In genomic region chr9:122036988-122037387, GRCh38 we compare ENCODE assay signal across 20 cellular contexts. TPM values are rescaled to one million over a fixed set of nuclear protein-coding genes. Genes with fewer than 3 reads are reported as not detected.
DNase-seq lines count a peak whose midpoint lies in the region; ATAC-seq and TF ChIP-seq lines count a peak whose summit lies in the region.
"Had no signal": no experiment of that assay in that cellular context is flagged by ENCODE, and none has a peak within 500 bp of the region (broad histone marks: within the 10 kb centered on the region; RNA-seq: fewer than 3 reads in every experiment).

No MANE protein-coding gene starts in this region.

- H3K27me3 ChIP-seq in RWPE2 (ENCODE audit: insufficient read depth, poor library complexity, severe bottlenecking): no peaks in the 10 kb centered on the region
- no peaks in the 10 kb centered on the region for H3K27me3 ChIP-seq in psoas muscle (ENCODE audit: insufficient read depth in 3 of 3, low read length in 2 of 3)
- H3K27me3 ChIP-seq in tibial nerve: no peaks in the 10 kb centered on the region
- H3K27me3 ChIP-seq: BLaER1 treated with 17β-estradiol and CSF1 and Interleukin-3, amounts not matched to agents 10 nM and 100 nM; neutrophil; Peyer's patch; right lobe of liver; suprapubic skin had no signal

- H3K4me1 ChIP-seq in RWPE2 (ENCODE audit: insufficient read depth, poor library complexity, severe bottlenecking) (peaks cover 3% of the 10 kb centered on the region), psoas muscle (peaks cover 57% of the 10 kb centered on the region), tibial nerve (peaks cover 0 to 17% (median 0%) of the 10 kb centered on the region in 4 donors)
- H3K4me1 ChIP-seq: BLaER1 treated with 17β-estradiol and CSF1 and Interleukin-3, amounts not matched to agents 10 nM and 100 nM; Peyer's patch; suprapubic skin had no signal

- TF ChIP-seq POLR2A in tibial nerve (IDR thresholded peaks at IDR 0.05): no peak

- TF ChIP-seq EP300 in tibial nerve (IDR thresholded peaks at IDR 0.05): no peak

- H3K4me3 ChIP-seq in RWPE2 (ENCODE audit: severe bottlenecking) (no peak overlapping the region), psoas muscle (no peak overlapping the region), tibial nerve (no peak overlapping the region)
- H3K4me3 ChIP-seq: BLaER1 treated with 17β-estradiol and CSF1 and Interleukin-3, amounts not matched to agents 10 nM and 100 nM; mucosa of descending colon; Peyer's patch; right lobe of liver; suprapubic skin had no signal

- 88 to 94% (median 90%) methylated on average over 1 of the region's 1 CpG for WGBS in psoas muscle, 3 donors
- WGBS in tibial nerve, 2 donors: 55 to 56% methylated on average over 1 of the region's 1 CpG

- H3K9me3 ChIP-seq in RWPE2 (ENCODE audit: severe bottlenecking): no peaks in the 10 kb centered on the region
- no peaks in the 10 kb centered on the region for H3K9me3 ChIP-seq in psoas muscle
- no peaks in the 10 kb centered on the region for H3K9me3 ChIP-seq in tibial nerve
- H3K9me3 ChIP-seq: BLaER1 treated with 17β-estradiol and CSF1 and Interleukin-3, amounts not matched to agents 10 nM and 100 nM; mucosa of descending colon; neutrophil; Peyer's patch; right lobe of liver; suprapubic skin had no signal

- no peak for TF ChIP-seq CTCF in RWPE2 (IDR thresholded peaks at IDR 0.05; ENCODE audit: poor library complexity, severe bottlenecking)
- no peak for TF ChIP-seq CTCF in psoas muscle (IDR thresholded peaks at IDR 0.05)
- TF ChIP-seq CTCF in tibial nerve (IDR thresholded peaks at IDR 0.05): no peak

- DNase-seq in GM03348 (ENCODE audit: low spot score) (peak; percentile 67), RWPE2 (ENCODE audit: low spot score) (no peak), fibroblast of gingiva (ENCODE audit: low read depth) (peak; percentile 44), psoas muscle (no peak), tibial nerve (ENCODE audit: low spot score in 2 of 2) (no peak)
- DNase-seq: activated CD8-positive, alpha-beta T cell treated with anti-CD3 and anti-CD28 coated beads, Interleukin-2, amount 10 ng/mL, durations not matched to agents 7 days and 5 days; activated naive CD8-positive, alpha-beta T cell treated with anti-CD3 and anti-CD28 coated beads, Interleukin-2, amount 10 ng/mL, durations not matched to agents 7 days and 5 days; activated T-cell treated with anti-CD3 and anti-CD28 coated beads, Interleukin-2, amount 50 U/mL, for 72 hours; hypothalamus; mucosa of descending colon; Peyer's patch; right lobe of liver; stimulated activated CD4-positive, alpha-beta T cell treated with anti-CD3 and anti-CD28 coated beads, Interleukin-4, amount 100 ng/mL, for 1 hour; T-cell; WERI-Rb-1 had no signal

- no peaks in the 10 kb centered on the region for H3K36me3 ChIP-seq in RWPE2 (ENCODE audit: low read depth)
- peaks cover 5 to 36% of the 10 kb centered on the region in 2 donors for H3K36me3 ChIP-seq in psoas muscle (ENCODE audit: insufficient read depth in 1 of 2, low read depth in 1 of 2)
- H3K36me3 ChIP-seq in tibial nerve: peaks cover 0 to 33% (median 0%) of the 10 kb centered on the region in 3 donors
- H3K36me3 ChIP-seq: neutrophil, right lobe of liver, WERI-Rb-1 had no signal

- H3K27ac ChIP-seq in RWPE2 (ENCODE audit: poor library complexity, severe bottlenecking) (no peak overlapping the region), psoas muscle (peak overlapping the region; percentile 17), tibial nerve (no peak overlapping the region)
- H3K27ac ChIP-seq: BLaER1 treated with 17β-estradiol and CSF1 and Interleukin-3, amounts not matched to agents 10 nM and 100 nM; neutrophil; Peyer's patch; right lobe of liver; suprapubic skin; WERI-Rb-1 had no signal

- intact Hi-C loops in psoas muscle (cut with DNase I): loop anchor here in 1 of 2 donors (5.0 kb wide), 2 partner anchors 35 to 40 kb away; no protein-coding TSS in a partner anchor

- ATAC-seq in RWPE2 (ENCODE audit: low read depth): peak; percentile 58; the same call in 2 of the 3 replicates
- no peak for ATAC-seq in psoas muscle
- ATAC-seq in HG03159 (IDR thresholded peaks at IDR 0.05; ENCODE audit: unreplicated experiment): no peak
- ATAC-seq in GM21447 (IDR thresholded peaks at IDR 0.05; ENCODE audit: unreplicated experiment): no peak
- ATAC-seq: activated CD8-positive, alpha-beta T cell treated with anti-CD3 and anti-CD28 coated beads, Interleukin-2, amount 10 ng/mL, durations not matched to agents 7 days and 5 days; activated T-cell treated with anti-CD3 and anti-CD28 coated beads, Interleukin-2, amount 50 U/mL, for 72 hours; mucosa of descending colon; right lobe of liver; T-cell had no signal

RNA-seq across cellular contexts. Expression of gene TTLL11, which starts 56.1 kb away (rescaled TPM):
- 10 to 100 TPM; 16.4 to 56.4 (median 48.4) TPM for total RNA-seq in psoas muscle
- polyA plus RNA-seq in psoas muscle: 10 to 100 TPM; 15.1 to 19.3 (median 16.5) TPM
- 10 to 100 TPM in 3 of 4 donors, 1 to 10 TPM in 1; 9.8 to 18.6 (median 15.6) TPM for total RNA-seq in tibial nerve

Comparison
In these comparisons a context has a peak if more than half of its experiments do, and no peak if none do; other contexts are left out.
1. DNase-seq: peak in GM03348 (single experiment) and fibroblast of gingiva (single experiment); none in RWPE2 (single experiment), psoas muscle (0 of 2) and tibial nerve (0 of 2).